16 cellular contexts compared by ENCODE assay signal in the genomic region with DNA sequence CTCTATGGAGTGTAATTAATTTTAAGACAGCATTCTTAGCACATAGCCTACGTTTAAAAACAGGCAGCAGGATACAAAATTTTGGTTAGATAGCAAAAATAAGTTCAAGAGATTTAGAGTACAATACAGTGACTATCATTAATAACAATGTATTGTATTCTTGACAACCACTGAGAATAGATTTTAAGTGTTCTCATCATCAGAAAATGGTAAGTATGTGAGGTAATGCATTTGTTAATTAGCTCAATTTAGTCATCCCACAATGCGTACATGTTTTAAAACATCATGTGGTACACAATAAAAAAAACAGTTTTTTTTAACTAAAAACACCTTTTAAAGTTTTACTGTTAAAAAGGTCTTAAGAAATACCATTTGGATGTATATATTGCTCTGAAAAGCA.
"Had no signal": no experiment of that assay in that cellular context is flagged by ENCODE, and none has a peak within 500 bp of the region (broad histone marks: within the 10 kb centered on the region; RNA-seq: fewer than 3 reads in every experiment).

No MANE protein-coding gene starts in this region.

- H3K27ac ChIP-seq: gastrocnemius medialis, heart right ventricle, pancreas had no signal

- FAIRE-seq: islet of Langerhans, pancreas, small intestine, urothelium cell line had no signal

- H3K9me3 ChIP-seq: gastrocnemius medialis, pancreas had no signal

- H3K4me1 ChIP-seq: pancreas had no signal

- ATAC-seq: esophagus mucosa, gastrocnemius medialis, heart right ventricle, pancreas, right cardiac atrium had no signal

- H3K36me3 ChIP-seq: gastrocnemius medialis, heart right ventricle, pancreas had no signal

- H3K27me3 ChIP-seq: dorsolateral prefrontal cortex, gastrocnemius medialis, heart right ventricle, pancreas had no signal

- DNase-seq: dorsolateral prefrontal cortex; effector CD8-positive, alpha-beta T cell; gastrocnemius medialis; heart right ventricle; hypothalamus; mesendoderm; naive B cell; occipital lobe; pancreas; right cardiac atrium; small intestine; stimulated activated CD4-positive, alpha-beta T cell treated with anti-CD3 and anti-CD28 coated beads, Interleukin-2, amount 100 ng/mL, for 48 hours; stimulated activated naive CD4-positive, alpha-beta T cell treated with Interleukin-2 at 50 U/mL for 16 hours had no signal

- H3K4me3 ChIP-seq: dorsolateral prefrontal cortex, gastrocnemius medialis, heart right ventricle, pancreas had no signal
